ENCODE assay signal across 15 cellular contexts in genomic region chr5:158727771-158728311, GRCh38.
DNase-seq lines count a peak whose midpoint lies in the region; ATAC-seq, FAIRE-seq and TF ChIP-seq lines count a peak whose summit lies in the region.
"Had no signal": no experiment of that assay in that cellular context is flagged by ENCODE, and none has a peak within 500 bp of the region (broad histone marks: within the 10 kb centered on the region; RNA-seq: fewer than 3 reads in every experiment).

No MANE protein-coding gene starts in this region.

- H3K4me1 Mint-ChIP-seq in astrocyte (ENCODE audit: low read depth, unreplicated experiment), result peaks cover 7% of the 10 kb centered on the region

- H3K4me3 ChIP-seq in BLaER1, result no peak overlapping the region
- H3K4me3 ChIP-seq in astrocyte (ENCODE audit: insufficient read depth, low read depth, low read length), result no peak overlapping the region
- no peak overlapping the region for H3K4me3 ChIP-seq in ovary
- H3K4me3 ChIP-seq: GM12878, transverse colon had no signal

- 6 to 10% (median 8%) methylated on average over 9 of the region's 9 CpGs for WGBS in ovary, 3 donors

- H3K27ac Mint-ChIP-seq in astrocyte (ENCODE audit: unreplicated experiment), result no peak overlapping the region
- H3K27ac Mint-ChIP-seq: activated T-cell treated with anti-CD3 and anti-CD28 coated beads, Interleukin-2, amount 50 U/mL, for 72 hours; naive thymus-derived CD8-positive, alpha-beta T cell had no signal

- no peaks in the 10 kb centered on the region for H3K36me3 Mint-ChIP-seq in astrocyte (ENCODE audit: low read depth, unreplicated experiment)
- H3K36me3 Mint-ChIP-seq: naive thymus-derived CD8-positive, alpha-beta T cell had no signal

- H3K9ac ChIP-seq in BLaER1 (no peak overlapping the region), astrocyte (ENCODE audit: low read length) (no peak overlapping the region)

- H3K27me3 Mint-ChIP-seq in astrocyte (ENCODE audit: low read depth, unreplicated experiment), result peaks cover 20% of the 10 kb centered on the region

- H3K27ac ChIP-seq in BLaER1, result 0 out of 2 replicates have a peak overlapping the region, but pooled peaks have one; percentile 15
- H3K27ac ChIP-seq in astrocyte (ENCODE audit: low read depth, low read length), result no peak overlapping the region
- peak overlapping the region in 1 of 2 donors; percentile 49 for H3K27ac ChIP-seq in ovary

- peaks cover 62% of the 10 kb centered on the region for H4K20me1 ChIP-seq in BLaER1
- H4K20me1 ChIP-seq in astrocyte (ENCODE audit: insufficient read depth, low read length), result no peaks in the 10 kb centered on the region

- H3K36me3 ChIP-seq in BLaER1 (peaks cover 99% of the 10 kb centered on the region), astrocyte (ENCODE audit: insufficient read depth, low read length) (no peaks in the 10 kb centered on the region), ovary (no peaks in the 10 kb centered on the region)
- H3K36me3 ChIP-seq: transverse colon had no signal

- intact Hi-C loops in cardiac septum (cut with DNase I) (no loop called here), ovary (cut with DNase I) (loop anchor here in 2 of 4 donors (10.0 kb wide), 2 partner anchors 47 to 367 kb away; partner anchors contain the start of gene EBF1 (in 1 of the 2))

- no peak for TF ChIP-seq CTCF in astrocyte (IDR thresholded peaks at IDR 0.05; ENCODE audit: insufficient read depth, low read depth, low read length)
- no peak for TF ChIP-seq CTCF in ovary (IDR thresholded peaks at IDR 0.05)

- no peak for FAIRE-seq in astrocyte (lab: Jason Lieb, UNC)
- FAIRE-seq: bronchial epithelial cell, GM12878 had no signal

- no peaks in the 10 kb centered on the region for H3K27me3 ChIP-seq in BLaER1
- H3K27me3 ChIP-seq in astrocyte (ENCODE audit: insufficient read depth, low read length), result no peaks in the 10 kb centered on the region
- H3K27me3 ChIP-seq in ovary, result no peaks in the 10 kb centered on the region
- H3K27me3 ChIP-seq: transverse colon had no signal

- H3K4me1 ChIP-seq in BLaER1 (peaks cover 43% of the 10 kb centered on the region; the same call in 1 of the 2 replicates), astrocyte (ENCODE audit: insufficient read depth, low read length) (no peaks in the 10 kb centered on the region), ovary (ENCODE audit: insufficient read depth) (peaks cover 12% of the 10 kb centered on the region)
- H3K4me1 ChIP-seq: transverse colon had no signal

- H3K4me3 Mint-ChIP-seq in astrocyte (ENCODE audit: unreplicated experiment), result no peak overlapping the region
- H3K4me3 Mint-ChIP-seq: activated T-cell treated with anti-CD3 and anti-CD28 coated beads, Interleukin-2, amount 50 U/mL, for 72 hours; naive thymus-derived CD8-positive, alpha-beta T cell had no signal

- no peak overlapping the region for H3K4me2 ChIP-seq in BLaER1
- peak overlapping the region; percentile 1 for H3K4me2 ChIP-seq in astrocyte (ENCODE audit: low read length)

- no peaks in the 10 kb centered on the region for H3K9me3 ChIP-seq in BLaER1
- no peaks in the 10 kb centered on the region for H3K9me3 ChIP-seq in astrocyte (ENCODE audit: insufficient read depth, low read depth, low read length)
- no peaks in the 10 kb centered on the region for H3K9me3 ChIP-seq in ovary
- H3K9me3 ChIP-seq: transverse colon had no signal

- TF ChIP-seq POLR2A in ovary (IDR thresholded peaks at IDR 0.05) (no peak), erythroblast (IDR thresholded peaks at IDR 0.05; ENCODE audit: low read length) (no peak)

- ATAC-seq in HG02610 (IDR thresholded peaks at IDR 0.05; ENCODE audit: unreplicated experiment), result no peak
- ATAC-seq: activated T-cell treated with anti-CD3 and anti-CD28 coated beads, Interleukin-2, amount 50 U/mL, for 72 hours; GM12878; naive thymus-derived CD8-positive, alpha-beta T cell had no signal

- DNase-seq in astrocyte (ENCODE audit: low read depth) (no peak), cardiac septum (ENCODE audit: low spot score) (peak; percentile 89), ovary (peak; percentile 70 to 85 (median 80)), erythroblast (lab: John Stamatoyannopoulos, UW) (no peak), NCI-H1092 treated with DMSO at 0.1 percent for 48 hours (lab: John Stamatoyannopoulos, UW) (no peak), SIG-M5 treated with dmso at 0.1 percent for 504 hours (lab: John Stamatoyannopoulos, UW; ENCODE audit: unreplicated experiment) (no peak)
- DNase-seq: activated CD4-positive, alpha-beta T cell treated with anti-CD3 and anti-CD28 coated beads for 4 hours; activated T-cell treated with anti-CD3 and anti-CD28 coated beads, Interleukin-2, amount 50 U/mL, for 72 hours; DMS79; naive thymus-derived CD8-positive, alpha-beta T cell; transverse colon had no signal

- H3K79me2 ChIP-seq in astrocyte (ENCODE audit: insufficient read depth, low read length), result no peaks in the 10 kb centered on the region

- peaks cover 3% of the 10 kb centered on the region for H3K9me3 Mint-ChIP-seq in astrocyte (ENCODE audit: unreplicated experiment)
- H3K9me3 Mint-ChIP-seq: activated T-cell treated with anti-CD3 and anti-CD28 coated beads, Interleukin-2, amount 50 U/mL, for 72 hours; naive thymus-derived CD8-positive, alpha-beta T cell had no signal

- no peak overlapping the region for H2AFZ ChIP-seq in astrocyte (ENCODE audit: low read depth, low read length)

- TF ChIP-seq EP300 in ovary (IDR thresholded peaks at IDR 0.05), result no peak

Comparison
In these comparisons a context has a peak if more than half of its experiments do, and no peak if none do; other contexts are left out.
1. DNase-seq: peak in cardiac septum (single experiment) and ovary (5 of 5); none in astrocyte (single experiment), erythroblast (0 of 2), NCI-H1092 treated with DMSO at 0.1 percent for 48 hours (single experiment) and SIG-M5 treated with dmso at 0.1 percent for 504 hours (single experiment).